9 cellular contexts compared by ENCODE assay signal in the genomic region with DNA sequence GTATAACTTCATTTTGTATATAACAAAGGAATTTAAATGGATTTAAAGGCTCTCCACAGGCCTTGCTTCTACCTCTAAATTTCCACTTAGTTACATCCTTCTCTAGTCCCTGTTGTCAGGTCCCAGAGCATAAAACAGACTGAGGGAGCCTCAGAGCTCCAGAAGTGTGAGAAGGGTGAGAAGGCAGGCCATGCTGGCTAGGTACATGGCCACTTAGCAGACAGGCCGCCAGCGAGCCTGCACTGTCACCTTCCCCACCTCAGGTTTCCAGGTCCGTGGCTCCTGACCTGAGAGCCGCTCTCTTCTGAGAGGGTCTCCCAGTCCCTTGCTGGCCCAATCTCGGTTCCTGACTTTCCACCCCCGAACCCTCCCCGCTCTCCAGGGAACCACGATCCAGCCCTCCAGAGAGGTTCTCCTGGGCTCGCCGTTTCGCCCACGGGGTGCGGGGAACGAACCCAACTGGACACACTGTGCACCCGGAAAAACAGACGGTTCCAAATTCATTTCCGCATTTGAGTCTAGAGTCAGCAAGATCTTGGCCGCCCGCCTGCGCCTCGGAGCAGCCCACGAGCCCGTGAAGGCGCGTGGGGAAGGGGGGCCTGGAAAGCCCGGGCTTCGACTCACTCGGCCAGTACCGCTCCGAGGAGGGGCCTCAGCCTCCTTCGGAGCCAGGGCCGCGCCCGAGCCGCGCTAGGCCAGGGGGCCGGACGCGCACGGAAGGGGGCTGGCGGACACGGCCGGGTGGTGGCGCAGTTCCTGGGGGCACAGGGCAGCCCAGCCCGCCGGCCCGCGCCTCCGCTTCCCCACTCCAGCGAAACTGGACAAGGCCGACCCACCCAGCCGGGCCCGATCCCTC. TPM values are rescaled to one million over a fixed set of nuclear protein-coding genes. Genes with fewer than 3 reads are reported as not detected.
DNase-seq lines count a peak whose midpoint lies in the region; ATAC-seq, FAIRE-seq and TF ChIP-seq lines count a peak whose summit lies in the region.
"Had no signal": no experiment of that assay in that cellular context is flagged by ENCODE, and none has a peak within 500 bp of the region (broad histone marks: within the 10 kb centered on the region; RNA-seq: fewer than 3 reads in every experiment).

No MANE protein-coding gene starts in this region.

- H3K9me3 ChIP-seq in A549, result no peaks in the 10 kb centered on the region
- no peaks in the 10 kb centered on the region for H3K9me3 ChIP-seq in Peyer's patch
- no peaks in the 10 kb centered on the region for H3K9me3 ChIP-seq in neural progenitor cell (ENCODE audit: low read depth)

- H3K27ac Mint-ChIP-seq in glutamatergic neuron (ENCODE audit: unreplicated experiment), result peak overlapping the region; percentile 54
- no peak overlapping the region for H3K27ac Mint-ChIP-seq in neural progenitor cell

- WGBS in A549 (ENCODE audit: missing lambda C conversion rate), result 66% methylated on average over 41 of the region's 53 CpGs

- H3K9me3 Mint-ChIP-seq in glutamatergic neuron (ENCODE audit: unreplicated experiment) (peaks cover 4% of the 10 kb centered on the region), neural progenitor cell (peaks cover 9% of the 10 kb centered on the region)

- TF ChIP-seq POLR2A in A549 (IDR thresholded peaks at IDR 0.05; ENCODE audit: low read length) (no peak), Peyer's patch (IDR thresholded peaks at IDR 0.05) (no peak)

- peaks cover 68% of the 10 kb centered on the region for H3F3A ChIP-seq in neural progenitor cell (ENCODE audit: low read depth)

- POLR2A ChIA-PET in A549 (lab: Yijun Ruan, JAX), result no interaction called here

- no peaks in the 10 kb centered on the region for H3K36me3 Mint-ChIP-seq in glutamatergic neuron (ENCODE audit: unreplicated experiment)
- peaks cover 10% of the 10 kb centered on the region for H3K36me3 Mint-ChIP-seq in neural progenitor cell

- FAIRE-seq in A549 (lab: Jason Lieb, UNC), result no peak

- H3K4me2 ChIP-seq in A549 (peak overlapping the region; percentile 47; the same call in 2 of the 3 replicates), neural progenitor cell (peak overlapping the region; percentile 74)

- H3K4me3 ChIP-seq in A549 (no peak overlapping the region), Peyer's patch (peak overlapping the region; percentile 3 to 51 (median 40)), neural progenitor cell (peak overlapping the region; percentile 24)

- no peak for TF ChIP-seq EP300 in A549 (IDR thresholded peaks at IDR 0.05)

- no peak for TF ChIP-seq RAD21 in A549 (conservative IDR thresholded peaks at IDR 0.05 in 1 of 2, IDR thresholded peaks at IDR 0.05 in 1 of 2)

- H2AFZ ChIP-seq in neural progenitor cell (replicated peaks), result peak overlapping the region; percentile 70

- H3K27me3 ChIP-seq in Peyer's patch (peaks cover 0 to 20% of the 10 kb centered on the region in 2 donors), neural progenitor cell (no peaks in the 10 kb centered on the region)

- H3K36me3 ChIP-seq in Peyer's patch, result no peaks in the 10 kb centered on the region
- H3K36me3 ChIP-seq in neural progenitor cell, result no peaks in the 10 kb centered on the region

- no peaks in the 10 kb centered on the region for H4K20me1 ChIP-seq in neural progenitor cell (ENCODE audit: low read depth)

- no peak for TF ChIP-seq CTCF in A549 (IDR thresholded peaks at IDR 0.05)
- no peak for TF ChIP-seq CTCF in Peyer's patch (IDR thresholded peaks at IDR 0.05)
- TF ChIP-seq CTCF in glutamatergic neuron (IDR thresholded peaks at IDR 0.05; ENCODE audit: partially characterized antibody, unreplicated experiment), result peak; percentile 11
- TF ChIP-seq CTCF in neural progenitor cell (IDR thresholded peaks at IDR 0.05), result peak; percentile 62

- H3K4me3 Mint-ChIP-seq in glutamatergic neuron (ENCODE audit: unreplicated experiment), result peak overlapping the region; percentile 58
- H3K4me3 Mint-ChIP-seq in neural progenitor cell, result no peak overlapping the region

- ATAC-seq in A549 (peak in 1 of 2 experiments; percentile 65; a peak in 3 of 6 replicates), GM18867 (IDR thresholded peaks at IDR 0.05; ENCODE audit: unreplicated experiment) (no peak), GM21423 (IDR thresholded peaks at IDR 0.05; ENCODE audit: unreplicated experiment) (no peak), GM21526 (IDR thresholded peaks at IDR 0.05; ENCODE audit: low FRiP score, unreplicated experiment) (no peak)

- peaks cover 56% of the 10 kb centered on the region for H3K4me1 Mint-ChIP-seq in glutamatergic neuron (ENCODE audit: low read depth, unreplicated experiment)
- peaks cover 43% of the 10 kb centered on the region for H3K4me1 Mint-ChIP-seq in neural progenitor cell

- no peak for DNase-seq in A549 (ENCODE audit: low read depth in 1 of 2, low spot score in 1 of 2)
- peak in 2 of 3 donors; percentile 50 to 51 for DNase-seq in Peyer's patch
- peak; percentile 74 for DNase-seq in glutamatergic neuron
- peak; percentile 83 for DNase-seq in neural progenitor cell (ENCODE audit: low spot score)
- no peak for DNase-seq in NCI-H446 treated with DMSO at 0.1 percent for 48 hours (lab: John Stamatoyannopoulos, UW)
- DNase-seq: NCI-H510A had no signal

- H3K4me1 ChIP-seq in A549 (peaks cover 4% of the 10 kb centered on the region; the same call in 1 of the 3 replicates), Peyer's patch (peaks cover 0 to 15% (median 5%) of the 10 kb centered on the region in 4 donors), neural progenitor cell (peaks cover 96% of the 10 kb centered on the region)

- peaks cover 50% of the 10 kb centered on the region for H3K79me2 ChIP-seq in neural progenitor cell (ENCODE audit: low read depth)

- H3K27me3 Mint-ChIP-seq in glutamatergic neuron (ENCODE audit: unreplicated experiment) (peaks cover 2% of the 10 kb centered on the region), neural progenitor cell (ENCODE audit: insufficient read depth, low read depth) (peaks cover 5% of the 10 kb centered on the region)

- H3K27ac ChIP-seq in A549 (no peak overlapping the region), Peyer's patch (no peak overlapping the region), neural progenitor cell (no peak overlapping the region)

- no peak overlapping the region for H3K9ac ChIP-seq in neural progenitor cell

- CTCF ChIA-PET in A549 (lab: Yijun Ruan, JAX), result no interaction called here

TF ChIP-seq in A549, 52 proteins besides CTCF, POLR2A, EP300 and RAD21:
- TF ChIP-seq FOXS1 (CRISPR knock-in tag; IDR thresholded peaks at IDR 0.05) (no peak), MAZ (IDR thresholded peaks at IDR 0.05; ENCODE audit: borderline replicate concordance, low read depth, low read length) (no peak), MYC (IDR thresholded peaks at IDR 0.05; ENCODE audit: borderline replicate concordance, low read length) (no peak), FOSB (CRISPR knock-in tag; IDR thresholded peaks at IDR 0.05) (no peak), CBX2 (IDR thresholded peaks at IDR 0.05; ENCODE audit: borderline replicate concordance, low read depth) (no peak), RFX5 (IDR thresholded peaks at IDR 0.05) (no peak), POLR2AphosphoS2 (conservative IDR thresholded peaks at IDR 0.05; ENCODE audit: low read length) (no peak), TFCP2L1 (CRISPR knock-in tag; IDR thresholded peaks at IDR 0.05) (no peak), CHD4 (IDR thresholded peaks at IDR 0.05; ENCODE audit: borderline replicate concordance) (no peak), SMC3 (IDR thresholded peaks at IDR 0.05) (no peak), CHD2 (IDR thresholded peaks at IDR 0.05; ENCODE audit: low read length, partially characterized antibody) (no peak), GATA3 (IDR thresholded peaks at IDR 0.05; ENCODE audit: borderline replicate concordance) (no peak), RARB (CRISPR knock-in tag; IDR thresholded peaks at IDR 0.05) (no peak), ZSCAN20 (CRISPR knock-in tag; IDR thresholded peaks at IDR 0.05) (no peak), ZNF302 (CRISPR knock-in tag; IDR thresholded peaks at IDR 0.05) (no peak)
- TF ChIP-seq, protein P1, sequence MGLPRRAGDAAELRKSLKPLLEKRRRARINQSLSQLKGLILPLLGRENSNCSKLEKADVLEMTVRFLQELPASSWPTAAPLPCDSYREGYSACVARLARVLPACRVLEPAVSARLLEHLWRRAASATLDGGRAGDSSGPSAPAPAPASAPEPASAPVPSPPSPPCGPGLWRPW (IDR thresholded peaks at IDR 0.05), result no peak
- TF ChIP-seq, protein P2, sequence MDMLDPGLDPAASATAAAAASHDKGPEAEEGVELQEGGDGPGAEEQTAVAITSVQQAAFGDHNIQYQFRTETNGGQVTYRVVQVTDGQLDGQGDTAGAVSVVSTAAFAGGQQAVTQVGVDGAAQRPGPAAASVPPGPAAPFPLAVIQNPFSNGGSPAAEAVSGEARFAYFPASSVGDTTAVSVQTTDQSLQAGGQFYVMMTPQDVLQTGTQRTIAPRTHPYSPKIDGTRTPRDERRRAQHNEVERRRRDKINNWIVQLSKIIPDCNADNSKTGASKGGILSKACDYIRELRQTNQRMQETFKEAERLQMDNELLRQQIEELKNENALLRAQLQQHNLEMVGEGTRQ (IDR thresholded peaks at IDR 0.05), result no peak
- TF ChIP-seq, protein P3, sequence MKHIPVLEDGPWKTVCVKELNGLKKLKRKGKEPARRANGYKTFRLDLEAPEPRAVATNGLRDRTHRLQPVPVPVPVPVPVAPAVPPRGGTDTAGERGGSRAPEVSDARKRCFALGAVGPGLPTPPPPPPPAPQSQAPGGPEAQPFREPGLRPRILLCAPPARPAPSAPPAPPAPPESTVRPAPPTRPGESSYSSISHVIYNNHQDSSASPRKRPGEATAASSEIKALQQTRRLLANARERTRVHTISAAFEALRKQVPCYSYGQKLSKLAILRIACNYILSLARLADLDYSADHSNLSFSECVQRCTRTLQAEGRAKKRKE (CRISPR knock-in tag; IDR thresholded peaks at IDR 0.05; ENCODE audit: low read depth), result no peak

RNA-seq across cellular contexts. Expression of a gene that starts 16.7 kb away (rescaled TPM):
- 2.5 and 3.4 TPM in 2 replicates for polyA plus RNA-seq in A549 (2011; rRNA removed)
- polyA plus RNA-seq in A549 (2012; cell fraction: cytosol; rRNA removed), result 4.3 and 6.4 TPM in 2 replicates
- 4.6 and 8.4 TPM in 2 replicates for polyA plus RNA-seq in A549 (2012; cell fraction: nucleus; rRNA removed)
- 1.9 to 2.2 TPM (median 2.1 TPM) in 3 replicates for polyA plus RNA-seq in A549 (2017; fragmentation: RNase III; extraction: RNeasy Plus Mini Kit Qiagen cat#74134 plus additional on column Dnase treatment)
- 0.62 and 0.83 TPM in 2 replicates for polyA minus RNA-seq in A549 (2011; rRNA and poly(A)+ RNA removed)
- under 1 TPM in 2 of 4 donors, not detected in 2; 0.57 to 0.67 TPM for total RNA-seq in Peyer's patch
- 23.5 TPM for total RNA-seq in glutamatergic neuron (ENCODE audit: unreplicated experiment)
- total RNA-seq in neural progenitor cell (ENCODE audit: low replicate concordance), result 584 and 605 TPM in 2 replicates

Comparison
In these comparisons a context has a peak if more than half of its experiments do, and no peak if none do; other contexts are left out.
1. DNase-seq: peak in Peyer's patch (2 of 3), glutamatergic neuron (single experiment) and neural progenitor cell (single experiment); none in A549 (0 of 2) and NCI-H446 treated with DMSO at 0.1 percent for 48 hours (single experiment).
2. CTCF ChIP-seq: peak in glutamatergic neuron (single experiment) and neural progenitor cell (single experiment); none in A549 (single experiment) and Peyer's patch (0 of 6).
3. RNA of a gene that starts 16.7 kb away (total RNA-seq): 584 to 605 TPM in neural progenitor cell; 23.5 TPM in glutamatergic neuron (single experiment) and 0.57 to 0.67 TPM in Peyer's patch; every median in the first group is over 10 times any median in the second.